1 cellular context compared by ENCODE assay signal in the genomic region with DNA sequence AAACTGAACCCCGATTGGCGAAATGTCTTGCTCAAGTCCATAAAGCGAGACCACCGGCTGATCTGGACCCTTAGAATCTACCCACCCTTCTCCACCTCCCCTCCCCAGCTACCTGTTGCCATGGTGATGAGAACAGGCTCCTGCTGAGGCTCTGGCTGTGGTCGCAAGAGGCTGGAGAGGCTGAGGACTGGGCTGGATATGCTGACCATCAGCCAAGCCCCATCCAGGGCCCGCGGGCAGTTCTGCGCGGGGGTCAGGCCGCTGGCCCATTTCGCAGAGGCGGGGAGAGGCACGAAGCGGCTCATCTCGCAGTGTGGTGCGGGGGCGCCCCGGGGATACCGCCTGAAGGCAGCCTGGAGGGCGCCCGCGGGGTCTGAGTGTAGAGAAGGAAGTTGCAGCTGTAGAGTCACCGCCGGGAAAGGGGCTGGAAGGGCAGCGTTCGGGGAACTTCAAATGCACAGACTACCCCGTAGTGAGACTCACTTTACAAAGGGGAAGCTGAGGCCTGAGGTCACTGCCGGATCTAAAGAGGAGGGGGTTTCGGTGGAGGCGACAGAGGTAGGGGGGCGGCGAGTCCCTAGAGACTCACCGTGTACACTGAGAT.
TF ChIP-seq lines count a peak whose summit lies in the region.

No MANE protein-coding gene starts in this region.

TF ChIP-seq in K562, 482 proteins besides CTCF, POLR2A, EP300 and RAD21 (continued from another document):
- TF ChIP-seq RBFOX2 (IDR thresholded peaks at IDR 0.05; ENCODE audit: low read depth, low read length) = peak; percentile 36
- no peak for TF ChIP-seq SRSF3 (IDR thresholded peaks at IDR 0.05; ENCODE audit: insufficient read depth, low read length)
- 0 out of 2 replicates have a peak, but pooled peaks have one; percentile 11 for TF ChIP-seq NCOA1 (IDR thresholded peaks at IDR 0.05; ENCODE audit: low read depth)
- no peak for TF ChIP-seq ADNP (tag; IDR thresholded peaks at IDR 0.05)
- peak; percentile 67; the same call in 1 of the 2 replicates for TF ChIP-seq TOE1 (IDR thresholded peaks at IDR 0.05; ENCODE audit: borderline replicate concordance)
- no peak for TF ChIP-seq TOE1 (CRISPR knock-in tag; IDR thresholded peaks at IDR 0.05; ENCODE audit: borderline replicate concordance, low read depth)
